In genomic region chr5:139849942-139850341, GRCh38 we compare ENCODE assay signal across 13 cellular contexts. TPM values are rescaled to one million over a fixed set of nuclear protein-coding genes. Genes with fewer than 3 reads are reported as not detected.
DNase-seq lines count a peak whose midpoint lies in the region; ATAC-seq and TF ChIP-seq lines count a peak whose summit lies in the region.
"Had no signal": no experiment of that assay in that cellular context is flagged by ENCODE, and none has a peak within 500 bp of the region (broad histone marks: within the 10 kb centered on the region; RNA-seq: fewer than 3 reads in every experiment).

No MANE protein-coding gene starts in this region.

- no peak for DNase-seq in activated CD4-positive, alpha-beta T cell treated with anti-CD3 and anti-CD28 coated beads, Interleukin-2, amount 10 ng/mL, durations not matched to agents 24 days and 14 days
- no peak for DNase-seq in activated CD4-positive, alpha-beta T cell treated with anti-CD3 and anti-CD28 coated beads for 4 hours
- DNase-seq in NCI-H2029 treated with DMSO at 0.1 percent for 48 hours (lab: John Stamatoyannopoulos, UW) (peak; percentile 83), dermis blood vessel endothelial cell (peak; percentile 15), progenitor cell of endocrine pancreas (ENCODE audit: low spot score, unreplicated experiment) (no peak), AG08395 (ENCODE audit: low spot score) (no peak)
- DNase-seq: brain microvascular endothelial cell; HCEC 1CT; NK-92 treated with Interleukin-12 subunit alpha and Interleukin-12 subunit beta, amount 100 ng/mL, for 24 hours; stimulated activated naive CD4-positive, alpha-beta T cell treated with Interleukin-2 at 50 U/mL for 16 hours had no signal

- H3K27me3 Mint-ChIP-seq in activated CD4-positive, alpha-beta T cell treated with anti-CD3 and anti-CD28 coated beads, Interleukin-2, amount 10 ng/mL, durations not matched to agents 24 days and 14 days = peaks cover 39% of the 10 kb centered on the region
- peaks cover 46% of the 10 kb centered on the region for H3K27me3 Mint-ChIP-seq in progenitor cell of endocrine pancreas

- intact Hi-C loops in activated CD4-positive, alpha-beta T cell treated with anti-CD3 and anti-CD28 coated beads, Interleukin-2, amount 10 ng/mL, durations not matched to agents 24 days and 14 days (cut with micrococcal nuclease) = no loop called here

- no peaks in the 10 kb centered on the region for H3K9me3 Mint-ChIP-seq in activated CD4-positive, alpha-beta T cell treated with anti-CD3 and anti-CD28 coated beads, Interleukin-2, amount 10 ng/mL, durations not matched to agents 24 days and 14 days
- no peaks in the 10 kb centered on the region for H3K9me3 Mint-ChIP-seq in progenitor cell of endocrine pancreas (ENCODE audit: low read depth)

- H3K4me1 Mint-ChIP-seq in activated CD4-positive, alpha-beta T cell treated with anti-CD3 and anti-CD28 coated beads, Interleukin-2, amount 10 ng/mL, durations not matched to agents 24 days and 14 days = peaks cover 2% of the 10 kb centered on the region
- no peaks in the 10 kb centered on the region for H3K4me1 Mint-ChIP-seq in progenitor cell of endocrine pancreas (ENCODE audit: low read depth)

- no peak for TF ChIP-seq CTCF in progenitor cell of endocrine pancreas (IDR thresholded peaks at IDR 0.05; ENCODE audit: unreplicated experiment)

- H3K27ac Mint-ChIP-seq in activated CD4-positive, alpha-beta T cell treated with anti-CD3 and anti-CD28 coated beads, Interleukin-2, amount 10 ng/mL, durations not matched to agents 24 days and 14 days = no peak overlapping the region
- H3K27ac Mint-ChIP-seq in progenitor cell of endocrine pancreas = peak overlapping the region; percentile 12

- no peaks in the 10 kb centered on the region for H3K36me3 Mint-ChIP-seq in activated CD4-positive, alpha-beta T cell treated with anti-CD3 and anti-CD28 coated beads, Interleukin-2, amount 10 ng/mL, durations not matched to agents 24 days and 14 days (ENCODE audit: low read depth)
- H3K36me3 Mint-ChIP-seq in progenitor cell of endocrine pancreas (ENCODE audit: insufficient read depth) = no peaks in the 10 kb centered on the region

- ATAC-seq in HG02678 (IDR thresholded peaks at IDR 0.05; ENCODE audit: unreplicated experiment) (no peak), GM21529 (IDR thresholded peaks at IDR 0.05; ENCODE audit: unreplicated experiment) (no peak)

- H3K4me3 Mint-ChIP-seq in activated CD4-positive, alpha-beta T cell treated with anti-CD3 and anti-CD28 coated beads, Interleukin-2, amount 10 ng/mL, durations not matched to agents 24 days and 14 days = peak overlapping the region; percentile 72
- H3K4me3 Mint-ChIP-seq in progenitor cell of endocrine pancreas (ENCODE audit: low read depth) = peak overlapping the region; percentile 66

RNA-seq across cellular contexts. Expression of gene PSD2, which starts 54.3 kb away (rescaled TPM):
- total RNA-seq in activated CD4-positive, alpha-beta T cell treated with anti-CD3 and anti-CD28 coated beads, Interleukin-2, amount 10 ng/mL, durations not matched to agents 24 days and 14 days = not detected in 2 replicates
- under 0.01 TPM in 1 of 2 replicates, not detected in the other for total RNA-seq in dermis blood vessel endothelial cell
- total RNA-seq in progenitor cell of endocrine pancreas = 0.14 and 0.18 TPM in 2 replicates
- total RNA-seq: epithelial cell of proximal tubule had no signal

Comparison
In these comparisons a context has a peak if more than half of its experiments do, and no peak if none do; other contexts are left out.
1. DNase-seq: peak in NCI-H2029 treated with DMSO at 0.1 percent for 48 hours (single experiment) and dermis blood vessel endothelial cell (single experiment); none in activated CD4-positive, alpha-beta T cell treated with anti-CD3 and anti-CD28 coated beads, Interleukin-2, amount 10 ng/mL, durations not matched to agents 24 days and 14 days (single experiment), activated CD4-positive, alpha-beta T cell treated with anti-CD3 and anti-CD28 coated beads for 4 hours (0 of 2), progenitor cell of endocrine pancreas (single experiment) and AG08395 (single experiment).